24 cellular contexts compared by ENCODE assay signal in the genomic region with DNA sequence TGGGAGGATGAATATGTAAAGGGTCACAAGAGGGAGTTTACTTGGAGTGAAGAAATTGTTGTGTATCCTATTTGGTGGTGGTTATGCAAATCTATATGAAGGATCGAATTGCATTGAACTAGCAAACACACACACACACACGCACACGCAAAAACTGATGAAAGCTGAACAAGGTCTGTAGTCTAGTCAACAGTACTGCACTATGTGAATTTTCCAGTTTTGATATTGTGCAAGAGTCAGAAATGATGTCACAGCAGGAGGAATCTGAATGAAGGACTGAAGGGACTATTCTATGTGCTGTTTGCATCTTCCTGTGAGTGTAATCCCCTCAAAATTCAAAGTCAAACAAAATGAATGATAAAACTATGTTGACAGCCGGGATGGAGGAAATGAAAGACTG.
DNase-seq lines count a peak whose midpoint lies in the region; ATAC-seq and TF ChIP-seq lines count a peak whose summit lies in the region.
"Had no signal": no experiment of that assay in that cellular context is flagged by ENCODE, and none has a peak within 500 bp of the region (broad histone marks: within the 10 kb centered on the region; RNA-seq: fewer than 3 reads in every experiment).

No MANE protein-coding gene starts in this region.

- peaks cover 15% of the 10 kb centered on the region for H3K4me1 ChIP-seq in PC-3 (ENCODE audit: insufficient read depth, low read length)
- H3K4me1 ChIP-seq: HAP-1, left lung had no signal

- POLR2A ChIA-PET in PC-3 (lab: Charles Lee; ENCODE audit: unreplicated experiment), result no interaction called here

- no peak overlapping the region for H3K27ac ChIP-seq in PC-3 (ENCODE audit: low read length)
- H3K27ac ChIP-seq: 22Rv1, BLaER1, HL-60, left lung, thyroid gland had no signal

- BruUV-seq in PC-3 (replicated peaks; lab: Mats Ljungman, UMichigan), result no TSS peak

- intact Hi-C loops in PC-3 (cut with micrococcal nuclease), result no loop called here
- intact Hi-C loops in sciatic nerve (cut with DNase I), result no loop called here

- H2AFZ ChIP-seq in PC-3 (ENCODE audit: low read length), result no peak overlapping the region

- no peaks in the 10 kb centered on the region for H3K36me3 ChIP-seq in PC-3 (ENCODE audit: low read depth, low read length)
- H3K36me3 ChIP-seq: BLaER1, HAP-1, left lung, thyroid gland had no signal

- H3K27me3 ChIP-seq in PC-3 (ENCODE audit: low read length), result no peaks in the 10 kb centered on the region
- H3K27me3 ChIP-seq: BLaER1, left lung, thyroid gland had no signal

- no peak for ATAC-seq in PC-3
- peak; percentile 41 for ATAC-seq in sciatic nerve
- no peak for ATAC-seq in GM19324 (IDR thresholded peaks at IDR 0.05; ENCODE audit: low FRiP score, unreplicated experiment)
- no peak for ATAC-seq in GM18858 (IDR thresholded peaks at IDR 0.05; ENCODE audit: unreplicated experiment)
- ATAC-seq: activated CD4-positive, alpha-beta T cell treated with anti-CD3 and anti-CD28 coated beads for 36 hours; left lung; SK-N-SH treated with all-trans-retinoic acid at 6 μM for 48 hours; stimulated activated naive B cell treated with anti-CD40 and anti-IgM and Interleukin-4, amounts not matched to agents 10 μg/mL and 1 μg/mL and 100 μg/mL, for 72 hours had no signal

- H3K4me3 ChIP-seq in PC-3 (ENCODE audit: low read length), result no peak overlapping the region
- H3K4me3 ChIP-seq: BLaER1, HAP-1, left lung, thyroid gland had no signal

- no peak overlapping the region for H3K9ac ChIP-seq in PC-3 (ENCODE audit: low read length)
- H3K9ac ChIP-seq: BLaER1 had no signal

- peak; percentile 8 for DNase-seq in DMS53 (lab: John Stamatoyannopoulos, UW)
- DNase-seq in DMS53 treated with DMSO at 0.1 percent for 48 hours (lab: John Stamatoyannopoulos, UW; ENCODE audit: unreplicated experiment), result no peak
- peak; percentile 25 for DNase-seq in PC-3
- peak; percentile 70 for DNase-seq in fibroblast of gingiva (ENCODE audit: low read depth)
- DNase-seq in sciatic nerve (ENCODE audit: low spot score), result no peak
- DNase-seq in D341Med (ENCODE audit: low spot score), result no peak
- DNase-seq: activated CD4-positive, alpha-beta T cell treated with anti-CD3 and anti-CD28 coated beads for 36 hours; activated gamma-delta T cell; amygdala; endodermal cell; left lung; NCI-H1417 treated with DMSO at 0.1 percent for 48 hours; NCI-H2171 treated with DMSO at 0.1 percent for 48 hours; NCI-H82; stimulated activated naive B cell treated with anti-CD40 and anti-IgM and Interleukin-4, amounts not matched to agents 10 μg/mL and 1 μg/mL and 100 μg/mL, for 72 hours; T1000; thyroid gland had no signal

- no peaks in the 10 kb centered on the region for H3K79me2 ChIP-seq in PC-3 (ENCODE audit: low read length)

- CTCF ChIA-PET in PC-3 (lab: Charles Lee), result no interaction called here

- H4K20me1 ChIP-seq in PC-3 (ENCODE audit: low read length), result no peaks in the 10 kb centered on the region
- H4K20me1 ChIP-seq: BLaER1 had no signal

- no peak overlapping the region for H3K4me2 ChIP-seq in PC-3 (ENCODE audit: low read length)
- H3K4me2 ChIP-seq: BLaER1 had no signal

- H3F3A ChIP-seq in PC-3 (ENCODE audit: low read length, unreplicated experiment), result no peaks in the 10 kb centered on the region

- TF ChIP-seq CTCF in PC-3 (conservative IDR thresholded peaks at IDR 0.05; ENCODE audit: low read depth, low read length), result no peak

- no peaks in the 10 kb centered on the region for H3K9me3 ChIP-seq in PC-3 (ENCODE audit: low read length)
- H3K9me3 ChIP-seq: BLaER1, HAP-1, left lung, thyroid gland had no signal

- H3K9me2 ChIP-seq in PC-3 (replicated peaks; ENCODE audit: low read length), result no peaks in the 10 kb centered on the region

Comparison
In these comparisons a context has a peak if more than half of its experiments do, and no peak if none do; other contexts are left out.
1. DNase-seq: peak in DMS53 (single experiment), PC-3 (single experiment) and fibroblast of gingiva (single experiment); none in DMS53 treated with DMSO at 0.1 percent for 48 hours (single experiment), sciatic nerve (single experiment) and D341Med (single experiment).